Comparison of ENCODE assay signal across 9 cellular contexts in the genomic region with DNA sequence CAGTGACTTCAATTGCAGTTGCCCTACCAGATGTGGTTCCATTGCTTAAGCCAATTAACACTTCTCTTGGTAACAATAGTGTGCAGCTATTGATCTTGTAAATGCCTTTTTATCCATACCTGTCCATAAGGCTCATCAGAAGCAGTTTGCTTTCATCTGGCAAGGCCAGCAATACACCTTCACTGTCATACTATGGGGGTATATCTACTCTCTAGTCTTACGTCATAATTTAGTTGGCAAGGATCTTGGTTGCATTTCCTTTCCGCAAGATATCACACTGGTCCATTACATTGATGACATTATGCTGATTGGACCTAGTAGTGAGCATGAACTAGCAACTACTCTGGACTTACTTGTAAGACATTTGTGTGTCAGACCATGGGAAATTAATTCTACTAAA. TPM values are rescaled to one million over a fixed set of nuclear protein-coding genes. Genes with fewer than 3 reads are reported as not detected.
"Had no signal": no experiment of that assay in that cellular context is flagged by ENCODE, and none has a peak within 500 bp of the region (broad histone marks: within the 10 kb centered on the region; RNA-seq: fewer than 3 reads in every experiment).

No MANE protein-coding gene starts in this region.

- DNase-seq: GDM1, GF-D8 had no signal

- ATAC-seq: GM12878 had no signal

- H3K4me3 ChIP-seq: GM12878 had no signal

- FAIRE-seq: G401.6, GM12878, GM12891, GM12892, GM18507, GM19239 had no signal

RNA-seq across cellular contexts. Expression of gene ZNF365, which starts 17.7 kb away (rescaled TPM):
- total RNA-seq: G401, GM12878 had no signal
